ENCODE assay signal across 18 cellular contexts in the genomic region with DNA sequence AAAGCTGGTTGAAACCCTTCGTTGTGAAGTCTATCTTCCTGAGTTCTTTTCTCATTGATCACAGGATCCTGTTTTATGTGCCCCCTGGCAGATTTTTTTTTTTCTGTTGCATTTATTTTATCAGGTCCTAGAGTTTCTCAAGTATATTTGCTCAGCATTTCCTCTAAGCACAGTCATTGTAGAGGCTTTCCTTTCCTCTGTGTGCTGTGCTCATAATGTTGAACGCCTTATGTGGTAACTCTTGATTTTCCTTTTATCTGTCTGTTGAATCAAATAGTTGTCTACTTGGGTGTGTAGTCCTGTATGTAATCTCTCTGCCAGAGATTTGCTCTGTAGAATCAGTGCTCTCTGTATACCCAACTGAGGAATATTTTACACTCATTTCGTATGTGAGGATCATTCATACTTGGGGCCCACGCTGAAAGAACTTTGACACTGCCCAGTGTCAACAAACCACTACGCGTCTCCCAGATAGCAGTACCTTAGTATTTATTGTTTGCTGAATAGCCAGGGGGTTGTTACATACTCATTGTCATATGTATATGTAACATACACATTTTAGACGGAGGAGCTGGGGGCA.
"Had no signal": no experiment of that assay in that cellular context is flagged by ENCODE, and none has a peak within 500 bp of the region (broad histone marks: within the 10 kb centered on the region; RNA-seq: fewer than 3 reads in every experiment).

No MANE protein-coding gene starts in this region.

- H3K4me1 ChIP-seq: heart left ventricle, left ventricle myocardium inferior, psoas muscle, spleen, testis, tibial nerve had no signal

- H3K27ac Mint-ChIP-seq: naive thymus-derived CD8-positive, alpha-beta T cell; stimulated activated naive B cell treated with anti-CD40 and anti-IgM and Interleukin-4, amounts not matched to agents 10 μg/mL and 1 μg/mL and 100 μg/mL, for 72 hours; stimulated activated naive CD8-positive, alpha-beta T cell treated with anti-CD3 and anti-CD28 coated beads, Interleukin-15, amount 100 ng/mL, for 72 hours had no signal

- H3K36me3 Mint-ChIP-seq: naive thymus-derived CD8-positive, alpha-beta T cell; stimulated activated naive B cell treated with anti-CD40 and anti-IgM and Interleukin-4, amounts not matched to agents 10 μg/mL and 1 μg/mL and 100 μg/mL, for 72 hours had no signal

- H3K4me3 ChIP-seq: coronary artery, heart left ventricle, left ventricle myocardium inferior, psoas muscle, spleen, testis, tibial nerve had no signal

- H3K27me3 ChIP-seq: heart left ventricle, neutrophil, spleen, testis, tibial nerve had no signal

- H3K4me3 Mint-ChIP-seq: naive thymus-derived CD8-positive, alpha-beta T cell; stimulated activated naive B cell treated with anti-CD40 and anti-IgM and Interleukin-4, amounts not matched to agents 10 μg/mL and 1 μg/mL and 100 μg/mL, for 72 hours; stimulated activated naive CD8-positive, alpha-beta T cell treated with anti-CD3 and anti-CD28 coated beads, Interleukin-15, amount 100 ng/mL, for 72 hours had no signal

- H3K27ac ChIP-seq: coronary artery, heart left ventricle, left ventricle myocardium inferior, neutrophil, psoas muscle, spleen, testis, tibial nerve had no signal

- DNase-seq: effector CD4-positive, alpha-beta T cell; foreskin melanocyte; heart left ventricle; hypothalamus; kidney glomerular epithelial cell; left ventricle myocardium inferior; naive thymus-derived CD8-positive, alpha-beta T cell; psoas muscle; spleen; stimulated activated CD4-positive, alpha-beta T cell treated with anti-CD3 and anti-CD28 coated beads, Interleukin-2, amount 100 ng/mL, for 24 hours; stimulated activated CD4-positive, alpha-beta T cell treated with anti-CD3 and anti-CD28 coated beads, Interleukin-4, amount 100 ng/mL, for 4 hours; stimulated activated naive B cell treated with anti-CD40 and anti-IgM and Interleukin-4, amounts not matched to agents 10 μg/mL and 1 μg/mL and 100 μg/mL, for 72 hours; stimulated activated naive CD8-positive, alpha-beta T cell treated with anti-CD3 and anti-CD28 coated beads, Interleukin-15, amount 100 ng/mL, for 72 hours; testis had no signal

- ATAC-seq: heart left ventricle; naive thymus-derived CD8-positive, alpha-beta T cell; psoas muscle; sciatic nerve; stimulated activated naive B cell treated with anti-CD40 and anti-IgM and Interleukin-4, amounts not matched to agents 10 μg/mL and 1 μg/mL and 100 μg/mL, for 72 hours; stimulated activated naive CD8-positive, alpha-beta T cell treated with anti-CD3 and anti-CD28 coated beads, Interleukin-15, amount 100 ng/mL, for 72 hours had no signal

- H3K4me1 Mint-ChIP-seq: naive thymus-derived CD8-positive, alpha-beta T cell; stimulated activated naive B cell treated with anti-CD40 and anti-IgM and Interleukin-4, amounts not matched to agents 10 μg/mL and 1 μg/mL and 100 μg/mL, for 72 hours; stimulated activated naive CD8-positive, alpha-beta T cell treated with anti-CD3 and anti-CD28 coated beads, Interleukin-15, amount 100 ng/mL, for 72 hours had no signal

- H3K27me3 Mint-ChIP-seq: naive thymus-derived CD8-positive, alpha-beta T cell; stimulated activated naive B cell treated with anti-CD40 and anti-IgM and Interleukin-4, amounts not matched to agents 10 μg/mL and 1 μg/mL and 100 μg/mL, for 72 hours; stimulated activated naive CD8-positive, alpha-beta T cell treated with anti-CD3 and anti-CD28 coated beads, Interleukin-15, amount 100 ng/mL, for 72 hours had no signal

- H3K36me3 ChIP-seq: heart left ventricle, left ventricle myocardium inferior, neutrophil, spleen, tibial nerve had no signal

- H3K9me3 ChIP-seq: heart left ventricle, neutrophil, psoas muscle, testis, tibial nerve had no signal
